ENCODE assay signal across 8 cellular contexts in genomic region chr20:38645980-38646858, GRCh38. TPM values are rescaled to one million over a fixed set of nuclear protein-coding genes. Genes with fewer than 3 reads are reported as not detected.
DNase-seq lines count a peak whose midpoint lies in the region; ATAC-seq and TF ChIP-seq lines count a peak whose summit lies in the region.

No MANE protein-coding gene starts in this region.

- H3K36me3 Mint-ChIP-seq in activated T-cell treated with anti-CD3 and anti-CD28 coated beads, Interleukin-2, amount 50 U/mL, for 4 hours (ENCODE audit: insufficient read depth): no peaks in the 10 kb centered on the region
- H3K36me3 Mint-ChIP-seq in nephron progenitor cell (ENCODE audit: low read depth): no peaks in the 10 kb centered on the region
- no peaks in the 10 kb centered on the region for H3K36me3 Mint-ChIP-seq in stimulated activated naive CD8-positive, alpha-beta T cell treated with anti-CD3 and anti-CD28 coated beads, Interleukin-15, Interleukin-2, amounts not matched to agents 100 ng/mL and 50 ng/mL, for 24 hours (ENCODE audit: low read depth)

- H3K4me1 ChIP-seq in Peyer's patch: peaks cover 0 to 8% (median 0%) of the 10 kb centered on the region in 4 donors

- no peak overlapping the region for H3K27ac ChIP-seq in Peyer's patch

- DNase-seq in COR-L47 (lab: John Stamatoyannopoulos, UW) (peak; percentile 49), KG1 (lab: John Stamatoyannopoulos, UW) (peak; percentile 61), Peyer's patch (peak; percentile 81 to 91 (median 86)), fibroblast of peridontal ligament (ENCODE audit: extremely low read depth) (peak; percentile 52), nephron progenitor cell (peak; percentile 92)
- DNase-seq in activated T-cell treated with anti-CD3 and anti-CD28 coated beads, Interleukin-2, amount 50 U/mL, for 4 hours: peak; percentile 90

- H3K9me3 ChIP-seq in Peyer's patch: no peaks in the 10 kb centered on the region

- H3K27ac Mint-ChIP-seq in nephron progenitor cell: no peak overlapping the region
- H3K27ac Mint-ChIP-seq in stimulated activated naive CD8-positive, alpha-beta T cell treated with anti-CD3 and anti-CD28 coated beads, Interleukin-15, Interleukin-2, amounts not matched to agents 100 ng/mL and 50 ng/mL, for 24 hours: no peak overlapping the region

- peak; percentile 82 for ATAC-seq in GM21526 (IDR thresholded peaks at IDR 0.05; ENCODE audit: low FRiP score, unreplicated experiment)
- peak; percentile 99 for ATAC-seq in activated T-cell treated with anti-CD3 and anti-CD28 coated beads, Interleukin-2, amount 50 U/mL, for 4 hours

- H3K36me3 ChIP-seq in Peyer's patch: no peaks in the 10 kb centered on the region

- H3K27me3 ChIP-seq in Peyer's patch: peaks cover 0 to 20% of the 10 kb centered on the region in 2 donors

- no peaks in the 10 kb centered on the region for H3K9me3 Mint-ChIP-seq in activated T-cell treated with anti-CD3 and anti-CD28 coated beads, Interleukin-2, amount 50 U/mL, for 4 hours
- H3K9me3 Mint-ChIP-seq in nephron progenitor cell: no peaks in the 10 kb centered on the region
- no peaks in the 10 kb centered on the region for H3K9me3 Mint-ChIP-seq in stimulated activated naive CD8-positive, alpha-beta T cell treated with anti-CD3 and anti-CD28 coated beads, Interleukin-15, Interleukin-2, amounts not matched to agents 100 ng/mL and 50 ng/mL, for 24 hours

- peak; percentile 76 to 96 (median 92) for TF ChIP-seq CTCF in Peyer's patch (IDR thresholded peaks at IDR 0.05)
- peak; percentile 88 for TF ChIP-seq CTCF in nephron progenitor cell (IDR thresholded peaks at IDR 0.05)

- no peak for TF ChIP-seq POLR2A in Peyer's patch (IDR thresholded peaks at IDR 0.05)

- H3K4me3 Mint-ChIP-seq in activated T-cell treated with anti-CD3 and anti-CD28 coated beads, Interleukin-2, amount 50 U/mL, for 4 hours: peak overlapping the region; percentile 76
- H3K4me3 Mint-ChIP-seq in nephron progenitor cell: peak overlapping the region; percentile 75
- peak overlapping the region; percentile 68 for H3K4me3 Mint-ChIP-seq in stimulated activated naive CD8-positive, alpha-beta T cell treated with anti-CD3 and anti-CD28 coated beads, Interleukin-15, Interleukin-2, amounts not matched to agents 100 ng/mL and 50 ng/mL, for 24 hours

- H3K4me1 Mint-ChIP-seq in activated T-cell treated with anti-CD3 and anti-CD28 coated beads, Interleukin-2, amount 50 U/mL, for 4 hours (ENCODE audit: low read depth): peaks cover 6% of the 10 kb centered on the region
- H3K4me1 Mint-ChIP-seq in nephron progenitor cell: peaks cover 18% of the 10 kb centered on the region
- H3K4me1 Mint-ChIP-seq in stimulated activated naive CD8-positive, alpha-beta T cell treated with anti-CD3 and anti-CD28 coated beads, Interleukin-15, Interleukin-2, amounts not matched to agents 100 ng/mL and 50 ng/mL, for 24 hours (ENCODE audit: low read depth): peaks cover 5% of the 10 kb centered on the region

- peaks cover 31% of the 10 kb centered on the region for H3K27me3 Mint-ChIP-seq in activated T-cell treated with anti-CD3 and anti-CD28 coated beads, Interleukin-2, amount 50 U/mL, for 4 hours (ENCODE audit: low read depth)
- H3K27me3 Mint-ChIP-seq in nephron progenitor cell (ENCODE audit: low read depth, poor library complexity): peaks cover 72% of the 10 kb centered on the region
- H3K27me3 Mint-ChIP-seq in stimulated activated naive CD8-positive, alpha-beta T cell treated with anti-CD3 and anti-CD28 coated beads, Interleukin-15, Interleukin-2, amounts not matched to agents 100 ng/mL and 50 ng/mL, for 24 hours: peaks cover 34% of the 10 kb centered on the region

- peak overlapping the region in 3 of 4 donors; percentile 4 to 16 (median 5) for H3K4me3 ChIP-seq in Peyer's patch

RNA-seq across cellular contexts. Expression of gene ARHGAP40, which starts 44.6 kb away (rescaled TPM):
- total RNA-seq in Peyer's patch: not detected
- not detected for total RNA-seq in activated T-cell treated with anti-CD3 and anti-CD28 coated beads, Interleukin-2, amount 50 U/mL, for 4 hours
